23 cellular contexts compared by ENCODE assay signal in the genomic region with DNA sequence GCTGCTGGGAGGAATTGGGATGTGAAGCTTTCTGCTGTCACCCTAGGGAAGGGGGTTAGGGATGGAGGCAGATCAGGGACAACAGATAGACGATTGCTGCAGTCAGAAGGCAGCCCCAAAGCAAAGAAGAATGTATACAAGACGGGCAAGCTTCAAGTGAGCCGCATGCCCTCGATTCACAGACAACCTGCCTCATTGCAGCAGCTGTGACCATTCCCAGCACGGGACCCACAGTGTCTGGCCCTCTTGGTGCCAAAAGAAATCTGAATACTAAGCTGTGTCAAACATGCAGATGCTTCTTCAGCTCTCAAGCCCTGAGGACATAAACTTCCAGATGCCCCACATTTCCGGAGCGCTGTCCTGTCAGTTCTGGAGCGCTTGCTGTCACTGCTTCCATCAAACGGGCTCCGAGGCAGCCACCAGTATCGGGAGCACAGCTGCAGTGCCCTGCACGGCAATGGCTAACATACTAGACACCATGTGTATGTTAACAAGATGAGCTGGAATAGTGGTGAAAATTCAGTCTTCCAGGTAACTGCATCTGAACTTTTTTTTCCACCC. TPM values are rescaled to one million over a fixed set of nuclear protein-coding genes. Genes with fewer than 3 reads are reported as not detected.
"Had no signal": no experiment of that assay in that cellular context is flagged by ENCODE, and none has a peak within 500 bp of the region (broad histone marks: within the 10 kb centered on the region; RNA-seq: fewer than 3 reads in every experiment).

No MANE protein-coding gene starts in this region.

- H3K4me1 Mint-ChIP-seq: memory B cell; nephron; stimulated activated naive B cell treated with anti-CD40 and anti-IgM and Interleukin-4, amounts not matched to agents 10 μg/mL and 1 μg/mL and 100 μg/mL, for 72 hours had no signal

- H3K9me3 Mint-ChIP-seq: activated T-cell treated with anti-CD3 and anti-CD28 coated beads, Interleukin-2, amount 50 U/mL, for 24 hours; activated T-helper 17 cell treated with anti-CD3 and anti-CD28 coated beads, Interleukin-2, amount 50 U/mL, for 72 hours; effector memory CD8-positive, alpha-beta T cell; memory B cell had no signal

- H3K4me3 Mint-ChIP-seq: activated CD8-positive, alpha-beta T cell treated with anti-CD3 and anti-CD28 coated beads, Interleukin-2, amount 10 ng/mL, durations not matched to agents 7 days and 5 days; activated naive CD8-positive, alpha-beta T cell; activated T-cell treated with anti-CD3 and anti-CD28 coated beads, Interleukin-2, amount 50 U/mL, for 24 hours; activated T-helper 17 cell treated with anti-CD3 and anti-CD28 coated beads, Interleukin-2, amount 50 U/mL, for 72 hours; effector memory CD8-positive, alpha-beta T cell; memory B cell; nephron; stimulated activated naive B cell treated with anti-CD40 and anti-IgM and Interleukin-4, amounts not matched to agents 10 μg/mL and 1 μg/mL and 100 μg/mL, for 72 hours had no signal

- DNase-seq: activated CD4-positive, alpha-beta T cell treated with anti-CD3 and anti-CD28 coated beads for 1 hour; activated CD4-positive, alpha-beta T cell treated with anti-CD3 and anti-CD28 coated beads, Interleukin-2, amount 50 U/mL, for 1 hour; activated CD8-positive, alpha-beta T cell treated with anti-CD3 and anti-CD28 coated beads, Interleukin-2, amount 10 ng/mL, durations not matched to agents 7 days and 5 days; activated T-cell treated with anti-CD3 and anti-CD28 coated beads, Interleukin-2, amount 50 U/mL, for 24 hours; central memory CD4-positive, alpha-beta T cell; dorsolateral prefrontal cortex; effector memory CD8-positive, alpha-beta T cell; gastrocnemius medialis; hypothalamus; nucleus accumbens; right lobe of liver; small intestine; stimulated activated CD4-positive, alpha-beta T cell treated with anti-CD3 and anti-CD28 coated beads, Interleukin-15, amount 100 ng/mL, for 24 hours; stimulated activated naive B cell treated with anti-CD40 and anti-IgM and Interleukin-4, amounts not matched to agents 10 μg/mL and 1 μg/mL and 100 μg/mL, for 72 hours; T-helper 9 cell; transverse colon had no signal

- H3K27me3 Mint-ChIP-seq: activated naive CD8-positive, alpha-beta T cell; activated T-cell treated with anti-CD3 and anti-CD28 coated beads, Interleukin-2, amount 50 U/mL, for 24 hours; activated T-helper 17 cell treated with anti-CD3 and anti-CD28 coated beads, Interleukin-2, amount 50 U/mL, for 72 hours; memory B cell; stimulated activated naive B cell treated with anti-CD40 and anti-IgM and Interleukin-4, amounts not matched to agents 10 μg/mL and 1 μg/mL and 100 μg/mL, for 72 hours had no signal

- H3K27me3 ChIP-seq: adrenal gland, ascending aorta, dorsolateral prefrontal cortex, esophagus muscularis mucosa, gastrocnemius medialis, right lobe of liver, transverse colon had no signal

- H3K9me3 ChIP-seq: gastrocnemius medialis, right lobe of liver had no signal

- H3K4me3 ChIP-seq: adrenal gland, ascending aorta, dorsolateral prefrontal cortex, esophagus muscularis mucosa, gastrocnemius medialis, right lobe of liver, transverse colon had no signal

- H3K27ac Mint-ChIP-seq: activated CD8-positive, alpha-beta T cell treated with anti-CD3 and anti-CD28 coated beads, Interleukin-2, amount 10 ng/mL, durations not matched to agents 7 days and 5 days; activated naive CD8-positive, alpha-beta T cell; activated T-cell treated with anti-CD3 and anti-CD28 coated beads, Interleukin-2, amount 50 U/mL, for 24 hours; activated T-helper 17 cell treated with anti-CD3 and anti-CD28 coated beads, Interleukin-2, amount 50 U/mL, for 72 hours; effector memory CD8-positive, alpha-beta T cell; memory B cell; nephron; stimulated activated naive B cell treated with anti-CD40 and anti-IgM and Interleukin-4, amounts not matched to agents 10 μg/mL and 1 μg/mL and 100 μg/mL, for 72 hours had no signal

- H3K27ac ChIP-seq: adrenal gland, ascending aorta, esophagus muscularis mucosa, gastrocnemius medialis, right lobe of liver, transverse colon had no signal

- H3K36me3 ChIP-seq: adrenal gland, right lobe of liver, transverse colon had no signal

- H3K4me1 ChIP-seq: adrenal gland, ascending aorta, esophagus muscularis mucosa, gastrocnemius medialis, right lobe of liver, transverse colon had no signal

RNA-seq across cellular contexts. Expression of gene PRELID3A, which starts 33.8 kb away (rescaled TPM):
- total RNA-seq: ascending aorta had no signal
